In the genomic region with DNA sequence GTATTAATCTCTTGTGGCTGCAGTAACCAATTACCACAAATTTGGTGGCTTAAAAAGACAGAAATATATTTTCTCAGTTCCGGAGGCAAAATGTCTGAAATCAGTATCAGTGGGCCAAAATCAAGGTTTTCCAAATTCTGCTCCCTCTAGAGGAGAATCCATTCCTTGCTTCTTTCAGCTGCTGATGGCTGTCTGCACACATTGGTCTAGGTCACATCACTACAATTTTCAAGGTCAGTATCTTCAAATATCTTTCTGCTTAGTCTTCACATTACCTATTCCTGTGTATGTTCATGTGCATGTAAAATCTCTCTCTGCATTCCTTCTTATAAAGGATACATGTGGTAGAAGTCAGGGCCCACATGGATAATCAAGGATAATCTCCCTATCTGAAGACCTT, we compare ENCODE assay signal across 20 cellular contexts.
DNase-seq lines count a peak whose midpoint lies in the region; ATAC-seq, FAIRE-seq and TF ChIP-seq lines count a peak whose summit lies in the region.
"Had no signal": no experiment of that assay in that cellular context is flagged by ENCODE, and none has a peak within 500 bp of the region (broad histone marks: within the 10 kb centered on the region; RNA-seq: fewer than 3 reads in every experiment).

No MANE protein-coding gene starts in this region.

- H3K9ac ChIP-seq in KMS-11, result no peak overlapping the region
- H3K9ac ChIP-seq: BLaER1 treated with 17β-estradiol and CSF1 and Interleukin-3, amounts not matched to agents 10 nM and 100 nM had no signal

- no peaks in the 10 kb centered on the region for H3K4me1 ChIP-seq in KMS-11 (ENCODE audit: low read depth, poor library complexity, severe bottlenecking)
- H3K4me1 ChIP-seq in aorta (ENCODE audit: control insufficient read depth in 1 of 2, insufficient read depth in 2 of 2, low read length in 2 of 2), result no peaks in the 10 kb centered on the region
- H3K4me1 ChIP-seq: BLaER1 treated with 17β-estradiol and CSF1 and Interleukin-3, amounts not matched to agents 10 nM and 100 nM; HAP-1 had no signal

- H3K27me3 ChIP-seq in KMS-11 (ENCODE audit: insufficient read depth, low read depth) (no peaks in the 10 kb centered on the region), WERI-Rb-1 (ENCODE audit: insufficient read depth, low read depth, severe bottlenecking) (no peaks in the 10 kb centered on the region), aorta (ENCODE audit: control insufficient read depth in 1 of 2, insufficient read depth in 2 of 2, low read length in 1 of 2) (no peaks in the 10 kb centered on the region)
- H3K27me3 ChIP-seq: BLaER1 treated with 17β-estradiol and CSF1 and Interleukin-3, amounts not matched to agents 10 nM and 100 nM; neutrophil had no signal

- H3K9me3 ChIP-seq in WERI-Rb-1 (ENCODE audit: severe bottlenecking) (peaks cover 3% of the 10 kb centered on the region), aorta (ENCODE audit: control insufficient read depth, low read length) (no peaks in the 10 kb centered on the region)
- H3K9me3 ChIP-seq: BLaER1 treated with 17β-estradiol and CSF1 and Interleukin-3, amounts not matched to agents 10 nM and 100 nM; HAP-1; neutrophil had no signal

- H3K4me2 ChIP-seq in KMS-11, result no peak overlapping the region
- H3K4me2 ChIP-seq: BLaER1 treated with 17β-estradiol and CSF1 and Interleukin-3, amounts not matched to agents 10 nM and 100 nM; PC-9 had no signal

- no peak for ATAC-seq in HG02759 (IDR thresholded peaks at IDR 0.05; ENCODE audit: unreplicated experiment)
- ATAC-seq in aorta (ENCODE audit: low FRiP score), result no peak

- 87 to 93% methylated on average over 1 of the region's 1 CpG for WGBS in aorta, 2 donors

- no peaks in the 10 kb centered on the region for H3K79me2 ChIP-seq in KMS-11 (ENCODE audit: insufficient read depth, low read depth)

- DNase-seq in D721Med (ENCODE audit: insufficient read length, low spot score) (no peak), WERI-Rb-1 (no peak), iPS-NIHi7 (ENCODE audit: extremely low spot score) (peak; percentile 16), pons (ENCODE audit: low spot score) (no peak), aorta (no peak)
- DNase-seq in activated naive CD4-positive, alpha-beta T cell (lab: John Stamatoyannopoulos, UW), result no peak
- DNase-seq: activated B cell treated with CpG ODN at 0.5 μM for 24 hours; activated CD8-positive, alpha-beta memory T cell treated with anti-CD3 and anti-CD28 coated beads for 24 hours; DND-41; NCI-H446; PC-9; stimulated activated CD4-positive, alpha-beta T cell treated with anti-CD3 and anti-CD28 coated beads, Interleukin-4, amount 100 ng/mL, for 1 hour; stimulated activated CD8-positive, alpha-beta memory T cell treated with anti-CD3 and anti-CD28 coated beads, Interleukin-4, amount 100 ng/mL, for 48 hours had no signal

- H3K36me3 ChIP-seq in KMS-11 (ENCODE audit: insufficient read depth) (no peaks in the 10 kb centered on the region), WERI-Rb-1 (no peaks in the 10 kb centered on the region), aorta (ENCODE audit: control insufficient read depth in 1 of 2, insufficient read depth in 2 of 2, low read length in 1 of 2) (no peaks in the 10 kb centered on the region)
- H3K36me3 ChIP-seq: BLaER1 treated with 17β-estradiol and CSF1 and Interleukin-3, amounts not matched to agents 10 nM and 100 nM; HAP-1; neutrophil had no signal

- TF ChIP-seq CTCF in D721Med (IDR thresholded peaks at IDR 0.05; ENCODE audit: insufficient read depth, missing control alignments), result no peak
- TF ChIP-seq CTCF in KMS-11 (conservative IDR thresholded peaks at IDR 0.05; ENCODE audit: low read depth, low read length), result 0 out of 2 replicates have a peak, but pooled peaks have one; percentile 16
- peak; percentile 40; the same call in 1 of the 2 replicates for TF ChIP-seq CTCF in WERI-Rb-1 (IDR thresholded peaks at IDR 0.05; ENCODE audit: low read depth, low read length)

- no peak overlapping the region for H3K27ac ChIP-seq in KMS-11
- no peak overlapping the region for H3K27ac ChIP-seq in WERI-Rb-1
- no peak overlapping the region for H3K27ac ChIP-seq in aorta (ENCODE audit: low read depth in 1 of 2, low read length in 2 of 2)
- H3K27ac ChIP-seq: BLaER1 treated with 17β-estradiol and CSF1 and Interleukin-3, amounts not matched to agents 10 nM and 100 nM; neutrophil; PC-9 had no signal

- FAIRE-seq in D721Med (lab: Jason Lieb, UNC), result peak; percentile 56
- FAIRE-seq: endothelial cell of umbilical vein, islet of Langerhans had no signal

- H2AFZ ChIP-seq in KMS-11 (ENCODE audit: low read depth), result no peak overlapping the region
- H2AFZ ChIP-seq: PC-9 had no signal

- intact Hi-C loops in aorta (cut with DNase I), result no loop called here

- no peak overlapping the region for H3K4me3 ChIP-seq in KMS-11 (IDR thresholded peaks at IDR 0.05; ENCODE audit: insufficient read depth, low read depth, low read length)
- H3K4me3 ChIP-seq in WERI-Rb-1 (ENCODE audit: low read depth, low read length), result no peak overlapping the region
- no peak overlapping the region for H3K4me3 ChIP-seq in aorta (ENCODE audit: low read length in 2 of 2)
- H3K4me3 ChIP-seq: BLaER1 treated with 17β-estradiol and CSF1 and Interleukin-3, amounts not matched to agents 10 nM and 100 nM; HAP-1; PC-9 had no signal

- H4K20me1 ChIP-seq in KMS-11 (ENCODE audit: insufficient read depth), result no peaks in the 10 kb centered on the region
- H4K20me1 ChIP-seq: BLaER1 treated with 17β-estradiol and CSF1 and Interleukin-3, amounts not matched to agents 10 nM and 100 nM had no signal
